Comparison of ENCODE assay signal across 10 cellular contexts in the genomic region with DNA sequence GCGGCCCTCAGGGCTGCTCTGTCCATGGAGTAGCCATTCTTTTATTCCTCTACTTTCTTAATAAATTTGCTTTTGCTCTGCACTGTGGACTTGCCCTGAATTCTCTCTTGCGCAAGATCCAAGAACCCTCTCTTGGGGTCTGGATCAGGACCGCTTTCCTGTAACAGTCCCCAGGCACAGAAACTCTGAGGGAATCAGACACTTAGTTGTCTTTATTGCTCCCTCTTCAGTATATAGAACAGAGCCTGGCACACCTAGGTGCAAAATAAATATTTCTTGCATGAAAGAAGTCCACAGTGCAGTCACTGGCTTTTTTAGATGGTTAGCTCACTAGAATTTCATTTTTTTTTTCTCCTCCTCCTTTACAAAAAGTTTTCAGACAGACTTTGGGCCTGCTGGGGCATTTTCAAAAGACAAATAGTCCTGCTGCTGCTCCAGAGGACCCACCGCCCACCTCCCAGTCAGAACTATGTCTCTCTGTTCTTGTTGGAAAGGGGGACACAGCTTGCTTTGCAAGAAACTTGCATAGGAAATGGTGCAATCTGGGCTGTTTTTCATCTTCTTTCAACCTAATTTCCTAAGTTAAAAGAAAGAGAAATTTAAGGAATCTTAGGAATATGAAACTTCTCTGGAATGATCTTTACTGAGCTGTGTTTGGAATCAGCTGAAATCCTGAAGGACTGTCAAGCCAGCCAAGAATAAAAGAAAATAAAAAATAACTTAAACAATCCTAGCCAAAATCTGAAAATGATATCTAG. TPM values are rescaled to one million over a fixed set of nuclear protein-coding genes. Genes with fewer than 3 reads are reported as not detected.
DNase-seq lines count a peak whose midpoint lies in the region; ATAC-seq and TF ChIP-seq lines count a peak whose summit lies in the region.
"Had no signal": no experiment of that assay in that cellular context is flagged by ENCODE, and none has a peak within 500 bp of the region (broad histone marks: within the 10 kb centered on the region; RNA-seq: fewer than 3 reads in every experiment).

No MANE protein-coding gene starts in this region.

- H3K27ac Mint-ChIP-seq in HFFc6, result peak overlapping the region; percentile 78
- no peak overlapping the region for H3K27ac Mint-ChIP-seq in stimulated activated naive B cell treated with anti-CD40 and anti-IgM and Interleukin-4, amounts not matched to agents 10 μg/mL and 1 μg/mL and 100 μg/mL, for 72 hours

- intact Hi-C loops in colonic mucosa (cut with DNase I), result no loop called here
- intact Hi-C loops in left colon (cut with DNase I, micrococcal nuclease), result no loop called here

- no peak overlapping the region for H3K9ac ChIP-seq in colonic mucosa (ENCODE audit: low read depth in 2 of 2, low read length in 2 of 2)

- H3K4me1 ChIP-seq in colonic mucosa, result peaks cover 11% of the 10 kb centered on the region

- peaks cover 57% of the 10 kb centered on the region for H3K4me1 Mint-ChIP-seq in HFFc6 (ENCODE audit: low read depth)
- peaks cover 36 to 55% of the 10 kb centered on the region in 2 donors for H3K4me1 Mint-ChIP-seq in stimulated activated naive B cell treated with anti-CD40 and anti-IgM and Interleukin-4, amounts not matched to agents 10 μg/mL and 1 μg/mL and 100 μg/mL, for 72 hours

- H3K9me3 Mint-ChIP-seq in HFFc6, result no peaks in the 10 kb centered on the region
- H3K9me3 Mint-ChIP-seq in stimulated activated naive B cell treated with anti-CD40 and anti-IgM and Interleukin-4, amounts not matched to agents 10 μg/mL and 1 μg/mL and 100 μg/mL, for 72 hours, result no peaks in the 10 kb centered on the region

- no peaks in the 10 kb centered on the region for H3K27me3 Mint-ChIP-seq in HFFc6 (ENCODE audit: insufficient read depth)
- H3K27me3 Mint-ChIP-seq in stimulated activated naive B cell treated with anti-CD40 and anti-IgM and Interleukin-4, amounts not matched to agents 10 μg/mL and 1 μg/mL and 100 μg/mL, for 72 hours, result no peaks in the 10 kb centered on the region

- TF ChIP-seq CTCF in HFFc6 (IDR thresholded peaks at IDR 0.05) (no peak), colonic mucosa (IDR thresholded peaks at IDR 0.05) (no peak)

- H3K36me3 Mint-ChIP-seq in HFFc6 (ENCODE audit: low read depth), result no peaks in the 10 kb centered on the region
- H3K36me3 Mint-ChIP-seq in stimulated activated naive B cell treated with anti-CD40 and anti-IgM and Interleukin-4, amounts not matched to agents 10 μg/mL and 1 μg/mL and 100 μg/mL, for 72 hours, result peaks cover 3 to 15% of the 10 kb centered on the region in 2 donors

- peak; percentile 44 for ATAC-seq in left colon
- ATAC-seq in HG02870 (IDR thresholded peaks at IDR 0.05; ENCODE audit: unreplicated experiment), result no peak
- no peak for ATAC-seq in stimulated activated naive B cell treated with anti-CD40 and anti-IgM and Interleukin-4, amounts not matched to agents 10 μg/mL and 1 μg/mL and 100 μg/mL, for 72 hours (replicated peaks)

- no peaks in the 10 kb centered on the region for H3K9me3 ChIP-seq in colonic mucosa

- no peaks in the 10 kb centered on the region for H3K36me3 ChIP-seq in colonic mucosa

- no peak overlapping the region for H3K4me3 ChIP-seq in colonic mucosa

- peak overlapping the region; percentile 70 for H3K4me3 Mint-ChIP-seq in HFFc6
- H3K4me3 Mint-ChIP-seq in stimulated activated naive B cell treated with anti-CD40 and anti-IgM and Interleukin-4, amounts not matched to agents 10 μg/mL and 1 μg/mL and 100 μg/mL, for 72 hours, result no peak overlapping the region

- no peaks in the 10 kb centered on the region for H3K27me3 ChIP-seq in colonic mucosa

- peak overlapping the region; percentile 67 for H3K27ac ChIP-seq in colonic mucosa
- H3K27ac ChIP-seq in temporal lobe (ENCODE audit: low read depth, low read length), result peak overlapping the region; percentile 80

- DNase-seq in HFFc6, result no peak
- DNase-seq in colonic mucosa, result no peak
- DNase-seq in left colon, result no peak
- no peak for DNase-seq in GM19240 (ENCODE audit: insufficient read length, low spot score)
- no peak for DNase-seq in stimulated activated naive B cell treated with anti-CD40 and anti-IgM and Interleukin-4, amounts not matched to agents 10 μg/mL and 1 μg/mL and 100 μg/mL, for 72 hours
- no peak for DNase-seq in germinal center (ENCODE audit: low spot score)
- DNase-seq: DMS 273 treated with DMSO at 0.1 percent for 48 hours, NCI-H774 had no signal

RNA-seq across cellular contexts. Expression of a gene that starts 31.7 kb away (rescaled TPM):
- total RNA-seq in HFFc6 (2021; fragmentation: NEBNext Ultra II Directional; extraction: Animal tissue kit (Norgen Biotek cat#: 25700)), result 10 to 100 TPM; 28.7 to 34.4 (median 30.7) TPM
- total RNA-seq in colonic mucosa, result 10 to 100 TPM; 22.2 to 30.9 TPM
- 10 to 100 TPM; 29.4 to 30.0 TPM for total RNA-seq in left colon
- 79.7 TPM for total RNA-seq in temporal lobe
